Comparison of ENCODE assay signal across 8 cellular contexts in genomic region chr19:14571695-14572490, GRCh38. TPM values are rescaled to one million over a fixed set of nuclear protein-coding genes. Genes with fewer than 3 reads are reported as not detected.
DNase-seq lines count a peak whose midpoint lies in the region; ATAC-seq and TF ChIP-seq lines count a peak whose summit lies in the region.

NDUFB7 (minus strand) TSS chr19:14572066; CDS start chr19:14572000, 66 bp downstream.

- peaks cover 0 to 60% (median 17%) of the 10 kb centered on the region in 3 donors for H3K4me1 ChIP-seq in gastroesophageal sphincter

- peak within 1 kb of the TSS; percentile 95 for H3K4me3 Mint-ChIP-seq in activated naive CD4-positive, alpha-beta T cell treated with anti-CD3 and anti-CD28 coated beads for 36 hours

- intact Hi-C loops in activated naive CD4-positive, alpha-beta T cell treated with anti-CD3 and anti-CD28 coated beads for 36 hours (cut with micrococcal nuclease): loop anchor here (1.0 kb wide), 3 partner anchors 43 to 435 kb away; partner anchors contain the start of gene TECR

- ATAC-seq in gastroesophageal sphincter: peak; percentile 95

- TF ChIP-seq EP300 in gastroesophageal sphincter (IDR thresholded peaks at IDR 0.05): no peak

- peaks cover 4% of the 10 kb centered on the region for H3K36me3 Mint-ChIP-seq in activated naive CD4-positive, alpha-beta T cell treated with anti-CD3 and anti-CD28 coated beads for 36 hours (ENCODE audit: low read depth)

- TF ChIP-seq POLR2A in gastroesophageal sphincter (IDR thresholded peaks at IDR 0.05): peak; percentile 36 to 63

- CTCF ChIA-PET in activated naive CD4-positive, alpha-beta T cell treated with anti-CD3 and anti-CD28 coated beads for 36 hours (lab: Charles Lee): interaction anchor here (0.8 to 9.5 kb wide), 8 partner anchors 10 to 116 kb away, joined by 3 to 282 read pairs (median 4); partner anchors contain the start of gene ZNF333

- no peaks in the 10 kb centered on the region for H3K9me3 ChIP-seq in gastroesophageal sphincter

- peak; percentile 99 for TF ChIP-seq CTCF in GM06990 (IDR thresholded peaks at IDR 0.05; ENCODE audit: insufficient read depth, low read length, poor library complexity, severe bottlenecking)
- peak; percentile 74 for TF ChIP-seq CTCF in HFF-Myc (IDR thresholded peaks at IDR 0.05; ENCODE audit: low read depth, low read length, missing control alignments)
- peak in 3 of 4 experiments; percentile 60 to 95 (median 72) for TF ChIP-seq CTCF in gastroesophageal sphincter (IDR thresholded peaks at IDR 0.05)

- H3K27ac Mint-ChIP-seq in activated naive CD4-positive, alpha-beta T cell treated with anti-CD3 and anti-CD28 coated beads for 36 hours: peak within 1 kb of the TSS; percentile 79

- peak within 1 kb of the TSS; percentile 55 to 84 (median 82) for H3K27ac ChIP-seq in gastroesophageal sphincter

- 9 to 19% methylated on average over 7 to 9 of the region's 40 CpGs for WGBS in gastroesophageal sphincter (ENCODE audit: low coverage in 1 of 2), 2 donors

- H3K4me3 ChIP-seq in GM06990 (replicated peaks; ENCODE audit: low read depth, low read length): peak within 1 kb of the TSS; percentile 93
- peak within 1 kb of the TSS; percentile 98 for H3K4me3 ChIP-seq in HFF-Myc (replicated peaks; ENCODE audit: low read depth, low read length)
- peak within 1 kb of the TSS; percentile 97 to 98 for H3K4me3 ChIP-seq in gastroesophageal sphincter

- in situ Hi-C loops in SK-MEL-5 (cut with HindIII; ENCODE audit: low pct_unique_long_range_greater_than_20kb, low sequenced_read_pairs): no loop called here

- H3K27me3 ChIP-seq in GM06990 (replicated peaks; ENCODE audit: control insufficient read depth, insufficient read depth, low read length): no peaks in the 10 kb centered on the region
- no peaks in the 10 kb centered on the region for H3K27me3 ChIP-seq in gastroesophageal sphincter

- H3K4me1 Mint-ChIP-seq in activated naive CD4-positive, alpha-beta T cell treated with anti-CD3 and anti-CD28 coated beads for 36 hours (ENCODE audit: low read depth): peaks cover 38% of the 10 kb centered on the region

- DNase-seq in GM06990 (ENCODE audit: extremely low read depth, insufficient read length) (peak; percentile 97), HFF-Myc (ENCODE audit: extremely low read depth, low read depth) (peak; percentile 82), MV-4-11 (lab: John Stamatoyannopoulos, UW) (peak; percentile 98), SK-MEL-5 (ENCODE audit: low read depth, low spot score) (peak; percentile 95), non-pigmented ciliary epithelial cell (ENCODE audit: low read depth) (peak; percentile 83), superior temporal gyrus (ENCODE audit: extremely low spot score) (peak; percentile 98)
- DNase-seq in activated naive CD4-positive, alpha-beta T cell treated with anti-CD3 and anti-CD28 coated beads for 36 hours: peak; percentile 95

- H3K27me3 Mint-ChIP-seq in activated naive CD4-positive, alpha-beta T cell treated with anti-CD3 and anti-CD28 coated beads for 36 hours (ENCODE audit: low read depth): no peaks in the 10 kb centered on the region

- H3K9me3 Mint-ChIP-seq in activated naive CD4-positive, alpha-beta T cell treated with anti-CD3 and anti-CD28 coated beads for 36 hours: no peaks in the 10 kb centered on the region

- H3K36me3 ChIP-seq in GM06990 (ENCODE audit: control insufficient read depth, insufficient read depth, low read length) (peaks cover 4% of the 10 kb centered on the region), gastroesophageal sphincter (peaks cover 0 to 25% of the 10 kb centered on the region in 2 donors)

RNA-seq across cellular contexts. Expression of gene NDUFB7, which starts in this region (rescaled TPM):
- 190 and 221 TPM in 2 replicates for total RNA-seq in SK-MEL-5 (2014; rRNA removed; shearing (Covaris generic))
- polyA plus RNA-seq in SK-MEL-5 (2015; cell fraction: cytosol; rRNA removed): 236 and 402 TPM in 2 replicates
- polyA plus RNA-seq in SK-MEL-5 (2015; cell fraction: nucleus; rRNA removed): 18.4 and 29.2 TPM in 2 replicates
- total RNA-seq in activated naive CD4-positive, alpha-beta T cell treated with anti-CD3 and anti-CD28 coated beads for 36 hours: 100 to 1,000 TPM; 117 to 123 TPM
- total RNA-seq in gastroesophageal sphincter: 100 to 1,000 TPM; 251 to 393 (median 330) TPM

Comparison
In these comparisons a context has a peak if more than half of its experiments do, and no peak if none do; other contexts are left out.
1. Peak in every context shown above with its lines: DNase-seq, ATAC-seq, H3K4me3 ChIP-seq and H3K27ac ChIP-seq.